10 cellular contexts compared by ENCODE assay signal in the genomic region with DNA sequence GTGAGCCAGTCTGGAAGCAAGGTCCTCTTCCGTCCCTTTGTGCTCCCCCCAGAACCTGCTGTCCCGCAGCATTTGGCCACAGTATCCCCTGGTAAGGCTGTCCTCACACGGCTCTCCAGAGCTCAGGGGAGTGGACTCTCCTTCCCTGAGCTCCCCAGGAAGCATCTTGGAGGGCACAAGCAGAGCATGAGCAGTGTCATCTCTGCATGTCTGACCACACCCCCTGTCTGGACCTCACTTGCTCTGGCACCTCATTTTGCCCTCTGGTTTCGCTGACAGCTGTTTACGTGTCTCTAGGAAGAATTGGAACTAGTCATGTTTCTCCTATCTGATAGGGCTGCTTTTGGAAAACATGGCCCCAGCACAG. TPM values are rescaled to one million over a fixed set of nuclear protein-coding genes. Genes with fewer than 3 reads are reported as not detected.
DNase-seq lines count a peak whose midpoint lies in the region; ATAC-seq, FAIRE-seq and TF ChIP-seq lines count a peak whose summit lies in the region.
"Had no signal": no experiment of that assay in that cellular context is flagged by ENCODE, and none has a peak within 500 bp of the region (broad histone marks: within the 10 kb centered on the region; RNA-seq: fewer than 3 reads in every experiment).

No MANE protein-coding gene starts in this region.

- H3K36me3 ChIP-seq in SK-N-SH (replicated peaks in 1 of 2; ENCODE audit: control insufficient read depth in 1 of 2, insufficient read depth in 2 of 2, low read length in 1 of 2) (peaks cover 0 to 5% of the 10 kb centered on the region in 2 experiments), keratinocyte (ENCODE audit: control insufficient read depth in 2 of 2, extremely low read depth in 1 of 2, insufficient read depth in 2 of 2, low read length in 2 of 2) (no peaks in the 10 kb centered on the region), subcutaneous abdominal adipose tissue (ENCODE audit: control insufficient read depth in 5 of 5, insufficient read depth in 5 of 5, low read length in 5 of 5) (peaks cover 0 to 2% (median 0%) of the 10 kb centered on the region in 5 donors)

- H3K79me2 ChIP-seq in SK-N-SH (ENCODE audit: insufficient read depth) (peaks cover 3% of the 10 kb centered on the region), keratinocyte (ENCODE audit: control insufficient read depth, insufficient read depth, low read length) (no peaks in the 10 kb centered on the region)

- H3K27ac Mint-ChIP-seq in T-helper 17 cell = peak overlapping the region; percentile 89

- POLR2A ChIA-PET in SK-N-SH (lab: Yijun Ruan, JAX) = interaction anchor here (0.8 kb wide), 1 partner anchor 11 kb away, joined by 3 read pairs; no protein-coding TSS in a partner anchor

- no peak for TF ChIP-seq RAD21 in SK-N-SH (IDR thresholded peaks at IDR 0.05; ENCODE audit: low read length)

- dilution Hi-C loops in keratinocyte (cut with MboI; ENCODE audit: extremely low pct_ligation_motif_present, low sequenced_read_pairs) = no loop called here

- H3K9me3 ChIP-seq in SK-N-SH = no peaks in the 10 kb centered on the region
- no peaks in the 10 kb centered on the region for H3K9me3 ChIP-seq in T-helper 17 cell (ENCODE audit: control insufficient read depth, low read length, poor library complexity, severe bottlenecking)
- no peaks in the 10 kb centered on the region for H3K9me3 ChIP-seq in keratinocyte (ENCODE audit: control insufficient read depth, low read depth, low read length)
- no peaks in the 10 kb centered on the region for H3K9me3 ChIP-seq in subcutaneous abdominal adipose tissue (ENCODE audit: control insufficient read depth in 5 of 5, low read length in 5 of 5)

- no peaks in the 10 kb centered on the region for H4K20me1 ChIP-seq in SK-N-SH (ENCODE audit: insufficient read depth)
- no peaks in the 10 kb centered on the region for H4K20me1 ChIP-seq in keratinocyte (ENCODE audit: control insufficient read depth, extremely low read depth, insufficient read depth, low read length)

- H3K9me1 ChIP-seq in keratinocyte (ENCODE audit: control insufficient read depth, extremely low read depth, insufficient read depth, low read length) = no peaks in the 10 kb centered on the region

- H3K4me3 ChIP-seq in SK-N-SH (ENCODE audit: low read depth in 2 of 2, low read length in 1 of 2) (no peak overlapping the region), keratinocyte (ENCODE audit: control insufficient read depth in 2 of 3, extremely low read depth in 1 of 3, insufficient read depth in 2 of 3, low read depth in 1 of 3, low read length in 3 of 3) (no peak overlapping the region), subcutaneous abdominal adipose tissue (ENCODE audit: low read depth in 1 of 5, low read length in 5 of 5) (peak overlapping the region in 1 of 5 donors; percentile 7)

- H2AFZ ChIP-seq in SK-N-SH (ENCODE audit: low read depth) (no peak overlapping the region; the same call in 1 of the 2 replicates), keratinocyte (ENCODE audit: control insufficient read depth, low read length) (peak overlapping the region; percentile 5)

- no peak for DNase-seq in SK-N-SH
- DNase-seq in T-helper 17 cell = no peak
- no peak for DNase-seq in keratinocyte (ENCODE audit: low read depth, low spot score)
- no peak for DNase-seq in cortex of kidney (lab: John Stamatoyannopoulos, UW)
- DNase-seq in GDM1 (lab: John Stamatoyannopoulos, UW) = no peak
- DNase-seq: activated naive CD4-positive, alpha-beta T cell treated with anti-CD3 and anti-CD28 coated beads, Interleukin-2, amount 10 ng/mL, durations not matched to agents 7 days and 5 days had no signal

- peak; percentile 52 for FAIRE-seq in keratinocyte (lab: Jason Lieb, UNC)

- no peak for ATAC-seq in SK-N-SH treated with all-trans-retinoic acid at 6 μM for 48 hours
- no peak for ATAC-seq in T-helper 17 cell
- no peak for ATAC-seq in GM21786 (IDR thresholded peaks at IDR 0.05; ENCODE audit: unreplicated experiment)

- CTCF ChIA-PET in SK-N-SH (lab: Yijun Ruan, JAX) = interaction anchor here (0.9 to 2.5 kb wide), 6 partner anchors 9 to 671 kb away, joined by 3 to 33 read pairs (median 5); no protein-coding TSS in a partner anchor

- H3K27ac ChIP-seq in SK-N-SH (ENCODE audit: low read depth in 2 of 2, low read length in 1 of 2) (peak overlapping the region; percentile 78 to 91), keratinocyte (ENCODE audit: control insufficient read depth, insufficient read depth, low read length) (peak overlapping the region; percentile 76), subcutaneous abdominal adipose tissue (ENCODE audit: low read depth, low read length) (peak overlapping the region; percentile 82)

- peaks cover 43% of the 10 kb centered on the region for H3K4me1 Mint-ChIP-seq in T-helper 17 cell

- H3F3A ChIP-seq in SK-N-SH (replicated peaks; ENCODE audit: insufficient read depth) = peaks cover 25% of the 10 kb centered on the region

- H3K9ac ChIP-seq in SK-N-SH (no peak overlapping the region), keratinocyte (ENCODE audit: control insufficient read depth, extremely low read depth, insufficient read depth, low read length) (peak overlapping the region; percentile 51), subcutaneous abdominal adipose tissue (ENCODE audit: low read length in 5 of 5) (peak overlapping the region in 2 of 5 donors; percentile 40 to 83)

- H3K27me3 ChIP-seq in SK-N-SH (ENCODE audit: insufficient read depth) = no peaks in the 10 kb centered on the region
- H3K27me3 ChIP-seq in keratinocyte (ENCODE audit: control insufficient read depth, extremely low read depth, insufficient read depth, low read length) = no peaks in the 10 kb centered on the region
- H3K27me3 ChIP-seq in subcutaneous abdominal adipose tissue (ENCODE audit: control insufficient read depth in 5 of 5, insufficient read depth in 4 of 5, low read length in 5 of 5) = no peaks in the 10 kb centered on the region

- peaks cover 10% of the 10 kb centered on the region for H3K36me3 Mint-ChIP-seq in T-helper 17 cell (ENCODE audit: low read depth)

- H3K4me1 ChIP-seq in SK-N-SH (ENCODE audit: control insufficient read depth in 1 of 2, insufficient read depth in 2 of 2, low read depth in 1 of 2, low read length in 1 of 2) (peaks cover 24 to 26% of the 10 kb centered on the region in 2 experiments), keratinocyte (ENCODE audit: control insufficient read depth, extremely low read depth, insufficient read depth, low read length) (peaks cover 30% of the 10 kb centered on the region), subcutaneous abdominal adipose tissue (ENCODE audit: control insufficient read depth in 5 of 5, insufficient read depth in 5 of 5, low read length in 5 of 5) (peaks cover 12 to 27% (median 25%) of the 10 kb centered on the region in 5 donors)

- no peak for TF ChIP-seq EP300 in SK-N-SH (IDR thresholded peaks at IDR 0.05; ENCODE audit: borderline replicate concordance in 1 of 2, low read depth in 1 of 2, low read length in 1 of 2)

- no peaks in the 10 kb centered on the region for H3K27me3 Mint-ChIP-seq in T-helper 17 cell
- H3K27me3 Mint-ChIP-seq: activated naive CD4-positive, alpha-beta T cell treated with anti-CD3 and anti-CD28 coated beads, Interleukin-2, amount 10 ng/mL, durations not matched to agents 7 days and 5 days; stimulated activated memory B cell treated with anti-CD40 and anti-IgM and Interleukin-4, amounts not matched to agents 10 μg/mL and 1 μg/mL and 100 μg/mL, for 72 hours had no signal

- TF ChIP-seq CTCF in SK-N-SH (IDR thresholded peaks at IDR 0.05) (no peak), keratinocyte (optimal IDR thresholded peaks at IDR 0.05 in 1 of 3, IDR thresholded peaks at IDR 0.05 in 1 of 3, conservative IDR thresholded peaks at IDR 0.05 in 1 of 3; ENCODE audit: extremely low read depth in 1 of 3, insufficient read depth in 2 of 3, low read length in 3 of 3) (no peak)

- H3K4me3 Mint-ChIP-seq in T-helper 17 cell = peak overlapping the region; percentile 5
- H3K4me3 Mint-ChIP-seq: stimulated activated memory B cell treated with anti-CD40 and anti-IgM and Interleukin-4, amounts not matched to agents 10 μg/mL and 1 μg/mL and 100 μg/mL, for 72 hours had no signal

- H3K9me2 ChIP-seq in SK-N-SH = no peaks in the 10 kb centered on the region

- 93% methylated on average over 5 of the region's 5 CpGs for WGBS in SK-N-SH (ENCODE audit: low lambda C conversion rate)

- H3K4me2 ChIP-seq in SK-N-SH (peak overlapping the region; percentile 67), keratinocyte (ENCODE audit: control insufficient read depth, extremely low read depth, insufficient read depth, low read depth, low read length) (peak overlapping the region; percentile 88)

RNA-seq across cellular contexts. Expression of a gene that starts 15.5 kb away (rescaled TPM):
- 35.5 and 48.1 TPM in 2 replicates for polyA plus RNA-seq in SK-N-SH (2012; rRNA removed)
- polyA plus RNA-seq in SK-N-SH (2012; cell fraction: cytosol; rRNA removed) = 33.3 and 42.8 TPM in 2 replicates
- polyA plus RNA-seq in SK-N-SH (2012; cell fraction: nucleus; rRNA removed) = 18.5 and 21.6 TPM in 2 replicates
- 10 to 100 TPM; 12.1 to 14.9 TPM for total RNA-seq in T-helper 17 cell
- polyA plus RNA-seq in keratinocyte = 21.9 to 50.1 TPM (median 31.3 TPM) in 3 replicates
- 7.5 TPM for polyA plus RNA-seq in keratinocyte (2011; ENCODE audit: low read depth)
- polyA plus RNA-seq in keratinocyte (2011; cell fraction: cytosol; rRNA removed) = 30.3 and 36.2 TPM in 2 replicates
- 19.7 and 23.6 TPM in 2 replicates for polyA plus RNA-seq in keratinocyte (2011; cell fraction: nucleus; rRNA removed)
- polyA plus RNA-seq in keratinocyte (2012; ENCODE audit: low replicate concordance) = 16.2 and 37.3 TPM in 2 replicates
- 17.2 to 41.4 TPM (median 22.7 TPM) in 3 replicates for polyA minus RNA-seq in keratinocyte
- 20.1 TPM for polyA minus RNA-seq in keratinocyte (2011; cell fraction: cytosol; rRNA and poly(A)+ RNA removed)
- polyA minus RNA-seq in keratinocyte (2011; cell fraction: nucleus; rRNA and poly(A)+ RNA removed) = 6.3 and 7.8 TPM in 2 replicates

RNA-seq across cellular contexts. Expression of a gene that starts 36.1 kb away (rescaled TPM):
- 27.1 and 32.0 TPM in 2 replicates for polyA plus RNA-seq in SK-N-SH (2012; rRNA removed)
- polyA plus RNA-seq in SK-N-SH (2012; cell fraction: cytosol; rRNA removed) = 20.6 and 30.3 TPM in 2 replicates
- polyA plus RNA-seq in SK-N-SH (2012; cell fraction: nucleus; rRNA removed) = 23.7 and 26.9 TPM in 2 replicates
- 1 to 10 TPM; 3.0 to 4.8 TPM for total RNA-seq in T-helper 17 cell
- 23.2 to 38.9 TPM (median 24.6 TPM) in 3 replicates for polyA plus RNA-seq in keratinocyte
- 4.4 TPM for polyA plus RNA-seq in keratinocyte (2011; ENCODE audit: low read depth)
- polyA plus RNA-seq in keratinocyte (2011; cell fraction: cytosol; rRNA removed) = 28.3 and 29.2 TPM in 2 replicates
- polyA plus RNA-seq in keratinocyte (2011; cell fraction: nucleus; rRNA removed) = 17.5 and 18.9 TPM in 2 replicates
- 11.6 and 27.8 TPM in 2 replicates for polyA plus RNA-seq in keratinocyte (2012; ENCODE audit: low replicate concordance)
- polyA minus RNA-seq in keratinocyte = 11.4 to 49.8 TPM (median 17.7 TPM) in 3 replicates
- 13.0 TPM for polyA minus RNA-seq in keratinocyte (2011; cell fraction: cytosol; rRNA and poly(A)+ RNA removed)
- 5.6 and 9.4 TPM in 2 replicates for polyA minus RNA-seq in keratinocyte (2011; cell fraction: nucleus; rRNA and poly(A)+ RNA removed)

RNA-seq across cellular contexts. Expression of a gene that starts 36.5 kb away (rescaled TPM):
- 5.5 and 6.2 TPM in 2 replicates for polyA plus RNA-seq in SK-N-SH (2012; rRNA removed)
- 3.3 and 4.3 TPM in 2 replicates for polyA plus RNA-seq in SK-N-SH (2012; cell fraction: cytosol; rRNA removed)
- 8.1 and 8.3 TPM in 2 replicates for polyA plus RNA-seq in SK-N-SH (2012; cell fraction: nucleus; rRNA removed)
- total RNA-seq in T-helper 17 cell = 10 to 100 TPM; 13.1 to 14.1 TPM
- polyA plus RNA-seq in keratinocyte = 2.9 to 5.2 TPM (median 3.2 TPM) in 3 replicates
- polyA plus RNA-seq in keratinocyte (2011; ENCODE audit: low read depth) = 0.89 TPM
- 3.0 and 4.4 TPM in 2 replicates for polyA plus RNA-seq in keratinocyte (2011; cell fraction: cytosol; rRNA removed)
- polyA plus RNA-seq in keratinocyte (2011; cell fraction: nucleus; rRNA removed) = 4.8 and 6.8 TPM in 2 replicates
- polyA plus RNA-seq in keratinocyte (2012; ENCODE audit: low replicate concordance) = 2.1 and 5.7 TPM in 2 replicates
- 5.8 to 7.0 TPM (median 6.4 TPM) in 3 replicates for polyA minus RNA-seq in keratinocyte
- polyA minus RNA-seq in keratinocyte (2011; cell fraction: cytosol; rRNA and poly(A)+ RNA removed) = 3.6 TPM
- 3.6 and 4.7 TPM in 2 replicates for polyA minus RNA-seq in keratinocyte (2011; cell fraction: nucleus; rRNA and poly(A)+ RNA removed)

RNA-seq across cellular contexts. Expression of a gene that starts 50.4 kb away (rescaled TPM):
- 35.2 and 41.3 TPM in 2 replicates for polyA plus RNA-seq in SK-N-SH (2012; rRNA removed)
- 19.1 and 27.7 TPM in 2 replicates for polyA plus RNA-seq in SK-N-SH (2012; cell fraction: cytosol; rRNA removed)
- 91.3 and 111 TPM in 2 replicates for polyA plus RNA-seq in SK-N-SH (2012; cell fraction: nucleus; rRNA removed)
- total RNA-seq in T-helper 17 cell = 10 to 100 TPM; 21.7 to 24.9 TPM
- polyA plus RNA-seq in keratinocyte = 16.4 to 23.1 TPM (median 20.8 TPM) in 3 replicates
- polyA plus RNA-seq in keratinocyte (2011; ENCODE audit: low read depth) = 2.9 TPM
- 13.8 and 17.1 TPM in 2 replicates for polyA plus RNA-seq in keratinocyte (2011; cell fraction: cytosol; rRNA removed)
- polyA plus RNA-seq in keratinocyte (2011; cell fraction: nucleus; rRNA removed) = 26.8 and 32.9 TPM in 2 replicates
- 7.0 and 16.8 TPM in 2 replicates for polyA plus RNA-seq in keratinocyte (2012; ENCODE audit: low replicate concordance)
- 12.3 to 17.1 TPM (median 16.7 TPM) in 3 replicates for polyA minus RNA-seq in keratinocyte
- 11.5 TPM for polyA minus RNA-seq in keratinocyte (2011; cell fraction: cytosol; rRNA and poly(A)+ RNA removed)
- polyA minus RNA-seq in keratinocyte (2011; cell fraction: nucleus; rRNA and poly(A)+ RNA removed) = 7.9 and 12.3 TPM in 2 replicates

RNA-seq across cellular contexts. Expression of a gene that starts 50.7 kb away (rescaled TPM):
- polyA plus RNA-seq in SK-N-SH (2012; rRNA removed) (129 and 158 TPM in 2 replicates), keratinocyte (50.7 to 96.1 TPM (median 56.0 TPM) in 3 replicates)
- 94.8 and 121 TPM in 2 replicates for polyA plus RNA-seq in SK-N-SH (2012; cell fraction: cytosol; rRNA removed)
- polyA plus RNA-seq in SK-N-SH (2012; cell fraction: nucleus; rRNA removed) = 183 and 214 TPM in 2 replicates
- 100 to 1,000 TPM; 182 to 192 TPM for total RNA-seq in T-helper 17 cell
- 188 TPM for polyA plus RNA-seq in keratinocyte (2011; ENCODE audit: low read depth)
- 40.5 and 46.1 TPM in 2 replicates for polyA plus RNA-seq in keratinocyte (2011; cell fraction: cytosol; rRNA removed)
- 157 and 166 TPM in 2 replicates for polyA plus RNA-seq in keratinocyte (2011; cell fraction: nucleus; rRNA removed)
- polyA plus RNA-seq in keratinocyte (2012; ENCODE audit: low replicate concordance) = 56.9 and 78.2 TPM in 2 replicates
- 84.7 to 115 TPM (median 86.0 TPM) in 3 replicates for polyA minus RNA-seq in keratinocyte
- polyA minus RNA-seq in keratinocyte (2011; cell fraction: cytosol; rRNA and poly(A)+ RNA removed) = 42.2 TPM
- 83.0 and 115 TPM in 2 replicates for polyA minus RNA-seq in keratinocyte (2011; cell fraction: nucleus; rRNA and poly(A)+ RNA removed)
